Comparison of ENCODE assay signal across 8 cellular contexts in genomic region chr7:105656922-105657521, GRCh38.
A peak's percentile ranks its signal among the peaks of the same experiment; 100 is the strongest.
DNase-seq lines count a peak whose midpoint lies in the region; FAIRE-seq and TF ChIP-seq lines count a peak whose summit lies in the region.
"Had no signal": no experiment of that assay in that cellular context is flagged by ENCODE, and none has a peak within 500 bp of the region (broad histone marks: within the 10 kb centered on the region; RNA-seq: fewer than 3 reads in every experiment).

No MANE protein-coding gene starts in this region.

- TF ChIP-seq RAD21 in Ishikawa (IDR thresholded peaks at IDR 0.05; ENCODE audit: low read depth), result peak; percentile 53

- H3K4me3 Mint-ChIP-seq in neural progenitor cell, result no peak overlapping the region

- TF ChIP-seq CTCF in GM12864 (IDR thresholded peaks at IDR 0.05; ENCODE audit: low read depth, low read length, missing control alignments) (peak; percentile 85), choroid plexus epithelial cell (conservative IDR thresholded peaks at IDR 0.05; ENCODE audit: low read depth, low read length) (peak; percentile 70), neural progenitor cell (IDR thresholded peaks at IDR 0.05) (peak; percentile 84)

- no peaks in the 10 kb centered on the region for H3K79me2 ChIP-seq in neural progenitor cell (ENCODE audit: low read depth)

- peaks cover 41% of the 10 kb centered on the region for H3K4me1 Mint-ChIP-seq in neural progenitor cell

- no peak overlapping the region for H3K4me3 ChIP-seq in GM12864 (ENCODE audit: low read depth, low read length)
- H3K4me3 ChIP-seq in choroid plexus epithelial cell (ENCODE audit: low read depth, low read length), result no peak overlapping the region
- no peak overlapping the region for H3K4me3 ChIP-seq in neural progenitor cell

- H3K4me1 ChIP-seq in neural progenitor cell, result peaks cover 20% of the 10 kb centered on the region

- DNase-seq in GM12864 (ENCODE audit: low read depth), result no peak
- DNase-seq in activated CD4-positive, CD25-positive, alpha-beta regulatory T cell treated with anti-CD3 and anti-CD28 coated beads, Interleukin-2, amount 50 U/mL, for 72 hours, result peak; percentile 79
- DNase-seq in choroid plexus epithelial cell (ENCODE audit: low read depth), result peak; percentile 28
- DNase-seq in neural progenitor cell (ENCODE audit: low spot score), result peak; percentile 75
- peak; percentile 73 for DNase-seq in urothelium cell line (ENCODE audit: low spot score)
- DNase-seq in Ammon's horn (ENCODE audit: low spot score), result no peak

- no peak overlapping the region for H3K27ac Mint-ChIP-seq in neural progenitor cell

- H3K27me3 Mint-ChIP-seq in neural progenitor cell (ENCODE audit: insufficient read depth, low read depth), result peaks cover 6% of the 10 kb centered on the region

- no peaks in the 10 kb centered on the region for H3K27me3 ChIP-seq in neural progenitor cell

- peak; percentile 17 for FAIRE-seq in urothelium cell line (lab: Jason Lieb, UNC)
- FAIRE-seq: colon had no signal

- peaks cover 9% of the 10 kb centered on the region for H3K36me3 Mint-ChIP-seq in neural progenitor cell

- H3F3A ChIP-seq in neural progenitor cell (ENCODE audit: low read depth), result peaks cover 13% of the 10 kb centered on the region

- H2AFZ ChIP-seq in neural progenitor cell (replicated peaks), result no peak overlapping the region

- no peak overlapping the region for H3K4me2 ChIP-seq in neural progenitor cell

- no peaks in the 10 kb centered on the region for H3K36me3 ChIP-seq in neural progenitor cell

- no peak overlapping the region for H3K9ac ChIP-seq in neural progenitor cell

- H3K27ac ChIP-seq in neural progenitor cell, result no peak overlapping the region

- no peaks in the 10 kb centered on the region for H3K9me3 Mint-ChIP-seq in neural progenitor cell

- peaks cover 51% of the 10 kb centered on the region for H4K20me1 ChIP-seq in neural progenitor cell (ENCODE audit: low read depth)

- TF ChIP-seq EP300 in Ishikawa (IDR thresholded peaks at IDR 0.05; ENCODE audit: borderline replicate concordance), result no peak

- no peaks in the 10 kb centered on the region for H3K9me3 ChIP-seq in neural progenitor cell (ENCODE audit: low read depth)

TF ChIP-seq in Ishikawa, 13 proteins besides CTCF, POLR2A, EP300 and RAD21:
- TF ChIP-seq REST (IDR thresholded peaks at IDR 0.05; ENCODE audit: low read depth), result no peak
- TF ChIP-seq MAX (IDR thresholded peaks at IDR 0.05), result no peak
- no peak for TF ChIP-seq CREB1 (IDR thresholded peaks at IDR 0.05; ENCODE audit: low read depth)
- no peak for TF ChIP-seq TEAD4 (IDR thresholded peaks at IDR 0.05)
- no peak for TF ChIP-seq ZBTB7A (IDR thresholded peaks at IDR 0.05; ENCODE audit: low read depth)
- TF ChIP-seq TAF1 (IDR thresholded peaks at IDR 0.05; ENCODE audit: low read depth), result no peak
- TF ChIP-seq TCF12 (IDR thresholded peaks at IDR 0.05; ENCODE audit: low read depth), result no peak
- no peak for TF ChIP-seq FOXM1 (IDR thresholded peaks at IDR 0.05; ENCODE audit: borderline replicate concordance, low read depth)
- TF ChIP-seq NFIC (IDR thresholded peaks at IDR 0.05), result no peak
- no peak for TF ChIP-seq CEBPB (IDR thresholded peaks at IDR 0.05)

Comparison
In these comparisons a context has a peak if more than half of its experiments do, and no peak if none do; other contexts are left out.
1. DNase-seq: peak in activated CD4-positive, CD25-positive, alpha-beta regulatory T cell treated with anti-CD3 and anti-CD28 coated beads, Interleukin-2, amount 50 U/mL, for 72 hours (single experiment), choroid plexus epithelial cell (single experiment), neural progenitor cell (single experiment) and urothelium cell line (single experiment); none in GM12864 (single experiment) and Ammon's horn (single experiment).
2. Peak in every context shown above with its lines, with median percentiles within 50 percentile points of each other: CTCF ChIP-seq.